In the genomic region with DNA sequence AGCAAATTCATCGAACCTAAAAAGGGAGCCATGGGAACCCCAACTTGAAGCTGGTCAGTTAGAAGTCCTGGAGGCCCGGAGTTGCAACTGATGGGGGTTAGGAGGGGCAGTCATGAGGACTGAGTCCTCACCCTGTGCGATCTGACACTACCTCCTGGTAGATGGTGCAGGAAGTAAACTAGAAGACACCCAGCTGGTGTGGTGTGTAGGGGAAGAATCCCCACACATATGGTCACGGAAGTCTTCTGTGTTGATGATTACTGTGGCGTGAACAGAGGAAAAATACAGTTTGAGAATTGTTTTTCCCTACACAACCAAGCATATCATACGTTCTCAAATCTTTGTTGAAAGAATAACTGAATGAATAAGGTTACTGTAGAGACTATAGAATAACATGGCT, we compare ENCODE assay signal across 20 cellular contexts.
DNase-seq lines count a peak whose midpoint lies in the region; ATAC-seq and TF ChIP-seq lines count a peak whose summit lies in the region.
"Had no signal": no experiment of that assay in that cellular context is flagged by ENCODE, and none has a peak within 500 bp of the region (broad histone marks: within the 10 kb centered on the region; RNA-seq: fewer than 3 reads in every experiment).

No MANE protein-coding gene starts in this region.

- DNase-seq in endothelial cell (ENCODE audit: low spot score) (no peak), posterior vena cava (ENCODE audit: low spot score) (no peak)
- DNase-seq in activated naive CD4-positive, alpha-beta T cell treated with Interleukin-2 at 50 U/mL for 16 hours, result no peak
- DNase-seq: BE2C; CD4-positive, alpha-beta T cell; COR-L47; DMS79 treated with DMSO at 0.1 percent for 48 hours; NCI-H1105 treated with DMSO at 0.1 percent for 48 hours; NCI-H2029 treated with DMSO at 0.1 percent for 48 hours; NCI-H2171; NCI-H345; NCI-H524; NCI-H82; SJCRH30 had no signal

- H3K9me3 Mint-ChIP-seq in endothelial cell (ENCODE audit: unreplicated experiment), result no peaks in the 10 kb centered on the region

- peak overlapping the region; percentile 48 for H3K27ac Mint-ChIP-seq in endothelial cell (ENCODE audit: unreplicated experiment)
- H3K27ac Mint-ChIP-seq: CD4-positive, alpha-beta T cell had no signal

- H3K4me3 Mint-ChIP-seq in endothelial cell (ENCODE audit: unreplicated experiment), result no peak overlapping the region
- H3K4me3 Mint-ChIP-seq: CD4-positive, alpha-beta T cell had no signal

- no peak for TF ChIP-seq CTCF in endothelial cell (IDR thresholded peaks at IDR 0.05; ENCODE audit: unreplicated experiment)

- H3K27me3 Mint-ChIP-seq in endothelial cell (ENCODE audit: unreplicated experiment), result no peaks in the 10 kb centered on the region
- H3K27me3 Mint-ChIP-seq: CD4-positive, alpha-beta T cell had no signal

- peaks cover 17% of the 10 kb centered on the region for H3K4me1 Mint-ChIP-seq in endothelial cell (ENCODE audit: unreplicated experiment)

- ATAC-seq in GM18870 (IDR thresholded peaks at IDR 0.05; ENCODE audit: unreplicated experiment) (peak; percentile 41), HG02610 (IDR thresholded peaks at IDR 0.05; ENCODE audit: unreplicated experiment) (peak; percentile 70), HG03354 (IDR thresholded peaks at IDR 0.05; ENCODE audit: poor library complexity, severe bottlenecking, unreplicated experiment) (peak; percentile 81), SK-N-SH treated with all-trans-retinoic acid at 6 μM for 48 hours (no peak), HG02623 (IDR thresholded peaks at IDR 0.05; ENCODE audit: unreplicated experiment) (no peak)
- ATAC-seq: A549 had no signal

- intact Hi-C loops in posterior vena cava (cut with DNase I), result no loop called here

- H3K36me3 Mint-ChIP-seq in endothelial cell (ENCODE audit: low read depth, unreplicated experiment), result peaks cover 12% of the 10 kb centered on the region

TF ChIP-seq in SK-N-SH treated with all-trans-retinoic acid at 6 μM for 48 hours, 23 proteins besides CTCF, POLR2A, EP300 and RAD21:
- TF ChIP-seq, protein P1, sequence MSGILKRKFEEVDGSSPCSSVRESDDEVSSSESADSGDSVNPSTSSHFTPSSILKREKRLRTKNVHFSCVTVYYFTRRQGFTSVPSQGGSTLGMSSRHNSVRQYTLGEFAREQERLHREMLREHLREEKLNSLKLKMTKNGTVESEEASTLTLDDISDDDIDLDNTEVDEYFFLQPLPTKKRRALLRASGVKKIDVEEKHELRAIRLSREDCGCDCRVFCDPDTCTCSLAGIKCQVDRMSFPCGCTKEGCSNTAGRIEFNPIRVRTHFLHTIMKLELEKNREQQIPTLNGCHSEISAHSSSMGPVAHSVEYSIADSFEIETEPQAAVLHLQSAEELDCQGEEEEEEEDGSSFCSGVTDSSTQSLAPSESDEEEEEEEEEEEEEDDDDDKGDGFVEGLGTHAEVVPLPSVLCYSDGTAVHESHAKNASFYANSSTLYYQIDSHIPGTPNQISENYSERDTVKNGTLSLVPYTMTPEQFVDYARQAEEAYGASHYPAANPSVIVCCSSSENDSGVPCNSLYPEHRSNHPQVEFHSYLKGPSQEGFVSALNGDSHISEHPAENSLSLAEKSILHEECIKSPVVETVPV (CRISPR knock-in tag; IDR thresholded peaks at IDR 0.05), result no peak
- no peak for TF ChIP-seq TOX (CRISPR knock-in tag; IDR thresholded peaks at IDR 0.05; ENCODE audit: borderline replicate concordance)
- no peak for TF ChIP-seq OSR1 (CRISPR knock-in tag; IDR thresholded peaks at IDR 0.05)
- TF ChIP-seq, protein P2, sequence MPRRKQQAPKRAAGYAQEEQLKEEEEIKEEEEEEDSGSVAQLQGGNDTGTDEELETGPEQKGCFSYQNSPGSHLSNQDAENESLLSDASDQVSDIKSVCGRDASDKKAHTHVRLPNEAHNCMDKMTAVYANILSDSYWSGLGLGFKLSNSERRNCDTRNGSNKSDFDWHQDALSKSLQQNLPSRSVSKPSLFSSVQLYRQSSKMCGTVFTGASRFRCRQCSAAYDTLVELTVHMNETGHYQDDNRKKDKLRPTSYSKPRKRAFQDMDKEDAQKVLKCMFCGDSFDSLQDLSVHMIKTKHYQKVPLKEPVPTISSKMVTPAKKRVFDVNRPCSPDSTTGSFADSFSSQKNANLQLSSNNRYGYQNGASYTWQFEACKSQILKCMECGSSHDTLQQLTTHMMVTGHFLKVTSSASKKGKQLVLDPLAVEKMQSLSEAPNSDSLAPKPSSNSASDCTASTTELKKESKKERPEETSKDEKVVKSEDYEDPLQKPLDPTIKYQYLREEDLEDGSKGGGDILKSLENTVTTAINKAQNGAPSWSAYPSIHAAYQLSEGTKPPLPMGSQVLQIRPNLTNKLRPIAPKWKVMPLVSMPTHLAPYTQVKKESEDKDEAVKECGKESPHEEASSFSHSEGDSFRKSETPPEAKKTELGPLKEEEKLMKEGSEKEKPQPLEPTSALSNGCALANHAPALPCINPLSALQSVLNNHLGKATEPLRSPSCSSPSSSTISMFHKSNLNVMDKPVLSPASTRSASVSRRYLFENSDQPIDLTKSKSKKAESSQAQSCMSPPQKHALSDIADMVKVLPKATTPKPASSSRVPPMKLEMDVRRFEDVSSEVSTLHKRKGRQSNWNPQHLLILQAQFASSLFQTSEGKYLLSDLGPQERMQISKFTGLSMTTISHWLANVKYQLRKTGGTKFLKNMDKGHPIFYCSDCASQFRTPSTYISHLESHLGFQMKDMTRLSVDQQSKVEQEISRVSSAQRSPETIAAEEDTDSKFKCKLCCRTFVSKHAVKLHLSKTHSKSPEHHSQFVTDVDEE (CRISPR knock-in tag; IDR thresholded peaks at IDR 0.05), result no peak
- TF ChIP-seq ARNTL (CRISPR knock-in tag; IDR thresholded peaks at IDR 0.05; ENCODE audit: borderline replicate concordance, low read depth), result no peak
- TF ChIP-seq CSDC2 (CRISPR knock-in tag; IDR thresholded peaks at IDR 0.05), result no peak
- TF ChIP-seq PPARA (CRISPR knock-in tag; IDR thresholded peaks at IDR 0.05; ENCODE audit: borderline replicate concordance), result no peak
- TF ChIP-seq ZNF8 (CRISPR knock-in tag; IDR thresholded peaks at IDR 0.05), result no peak
- TF ChIP-seq ISL1 (CRISPR knock-in tag; IDR thresholded peaks at IDR 0.05), result no peak
- no peak for TF ChIP-seq ZFP3 (CRISPR knock-in tag; IDR thresholded peaks at IDR 0.05)
- no peak for TF ChIP-seq ZFP30 (CRISPR knock-in tag; IDR thresholded peaks at IDR 0.05)
- no peak for TF ChIP-seq RARB (CRISPR knock-in tag; IDR thresholded peaks at IDR 0.05)
- TF ChIP-seq, protein P3, sequence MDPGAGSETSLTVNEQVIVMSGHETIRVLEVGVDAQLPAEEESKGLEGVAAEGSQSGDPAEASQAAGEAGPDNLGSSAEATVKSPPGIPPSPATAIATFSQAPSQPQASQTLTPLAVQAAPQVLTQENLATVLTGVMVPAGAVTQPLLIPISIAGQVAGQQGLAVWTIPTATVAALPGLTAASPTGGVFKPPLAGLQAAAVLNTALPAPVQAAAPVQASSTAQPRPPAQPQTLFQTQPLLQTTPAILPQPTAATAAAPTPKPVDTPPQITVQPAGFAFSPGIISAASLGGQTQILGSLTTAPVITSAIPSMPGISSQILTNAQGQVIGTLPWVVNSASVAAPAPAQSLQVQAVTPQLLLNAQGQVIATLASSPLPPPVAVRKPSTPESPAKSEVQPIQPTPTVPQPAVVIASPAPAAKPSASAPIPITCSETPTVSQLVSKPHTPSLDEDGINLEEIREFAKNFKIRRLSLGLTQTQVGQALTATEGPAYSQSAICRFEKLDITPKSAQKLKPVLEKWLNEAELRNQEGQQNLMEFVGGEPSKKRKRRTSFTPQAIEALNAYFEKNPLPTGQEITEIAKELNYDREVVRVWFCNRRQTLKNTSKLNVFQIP (CRISPR knock-in tag; IDR thresholded peaks at IDR 0.05; ENCODE audit: borderline replicate concordance, low read depth), result no peak
- no peak for TF ChIP-seq SNAI2 (CRISPR knock-in tag; IDR thresholded peaks at IDR 0.05)
- no peak for TF ChIP-seq ESRRG (CRISPR knock-in tag; IDR thresholded peaks at IDR 0.05)

Comparison
In these comparisons a context has a peak if more than half of its experiments do, and no peak if none do; other contexts are left out.
1. ATAC-seq: peak in GM18870 (single experiment), HG02610 (single experiment) and HG03354 (single experiment); none in SK-N-SH treated with all-trans-retinoic acid at 6 μM for 48 hours (single experiment) and HG02623 (single experiment).